8 cellular contexts compared by ENCODE assay signal in the genomic region with DNA sequence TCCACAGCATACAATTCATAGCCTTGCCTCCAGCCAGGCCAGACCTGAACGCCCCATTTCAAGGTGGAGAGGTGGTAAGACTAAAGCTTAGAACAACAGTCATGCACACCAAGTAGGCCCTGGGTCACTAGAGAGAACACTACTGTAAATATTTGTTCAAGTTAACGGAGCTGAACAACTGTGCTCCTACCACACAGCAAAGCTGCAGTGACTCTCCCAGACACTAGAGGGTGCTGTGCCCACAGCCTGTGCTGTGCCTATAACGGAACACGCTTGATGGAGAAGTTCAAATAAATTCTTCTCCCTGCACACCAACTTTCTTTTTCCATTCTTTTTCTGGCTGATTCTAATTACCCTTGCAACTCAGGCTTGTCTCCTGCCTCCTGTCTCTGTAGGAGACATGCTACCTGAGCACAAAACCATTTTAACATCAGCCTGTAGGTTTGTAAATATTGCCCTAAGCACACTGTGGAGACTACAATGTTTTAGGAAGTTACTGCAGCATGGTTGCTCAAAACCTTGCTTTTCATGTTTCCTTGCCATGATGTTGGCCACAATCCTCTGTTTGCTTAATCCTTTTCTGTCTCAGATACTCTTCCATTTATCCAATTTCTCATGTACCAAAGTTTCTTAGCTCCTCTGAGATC.
DNase-seq lines count a peak whose midpoint lies in the region; ATAC-seq and TF ChIP-seq lines count a peak whose summit lies in the region.
"Not testable (repeated sequence)": the region's sequence is repeated elsewhere in the genome, so short reads cannot be mapped to it uniquely, and the experiment has no call there.

No MANE protein-coding gene starts in this region.

- peak overlapping the region; percentile 56 for H3K27ac ChIP-seq in VCaP

- peak; percentile 89 for TF ChIP-seq CTCF in VCaP (conservative IDR thresholded peaks at IDR 0.05)
- TF ChIP-seq CTCF in astrocyte of the spinal cord (IDR thresholded peaks at IDR 0.05; ENCODE audit: low read depth, low read length) = peak; percentile 86

- in situ Hi-C loops in astrocyte of the spinal cord (cut with HindIII; ENCODE audit: low sequenced_read_pairs) = not testable (repeated sequence)

- not testable (repeated sequence) for H3K4me3 ChIP-seq in astrocyte of the spinal cord (ENCODE audit: low read depth, low read length)

- DNase-seq in A172 (ENCODE audit: low spot score) = peak; percentile 42
- DNase-seq in NCI-H2227 (lab: John Stamatoyannopoulos, UW; ENCODE audit: unreplicated experiment) = peak; percentile 1
- DNase-seq in astrocyte of the spinal cord (ENCODE audit: low read depth, low spot score) = peak; percentile 32
- DNase-seq in iPS-NIHi11 (ENCODE audit: low spot score) = peak; percentile 59
- peak; percentile 48 to 73 (median 61) for DNase-seq in stimulated activated CD4-positive, alpha-beta T cell treated with anti-CD3 and anti-CD28 coated beads, Interleukin-12 subunit alpha, Interleukin-12 subunit beta, amount 100 ng/mL, for 48 hours (ENCODE audit: low read depth in 2 of 3, low spot score in 1 of 3)

- peak; percentile 83 for ATAC-seq in GM18498 (IDR thresholded peaks at IDR 0.05; ENCODE audit: unreplicated experiment)
- peak; percentile 65 for ATAC-seq in HG03064 (IDR thresholded peaks at IDR 0.05; ENCODE audit: low read depth, unreplicated experiment)

Comparison
In these comparisons a context has a peak if more than half of its experiments do, and no peak if none do; other contexts are left out.
1. DNase-seq: peak in every context shown above with its lines; median percentile 61 in stimulated activated CD4-positive, alpha-beta T cell treated with anti-CD3 and anti-CD28 coated beads, Interleukin-12 subunit alpha, Interleukin-12 subunit beta, amount 100 ng/mL, for 48 hours; 59 in iPS-NIHi11; 42 in A172; 32 in astrocyte of the spinal cord; 1 in NCI-H2227.